19 cellular contexts compared by ENCODE assay signal in genomic region chr19:38561053-38561606, GRCh38. TPM values are rescaled to one million over a fixed set of nuclear protein-coding genes. Genes with fewer than 3 reads are reported as not detected.
A peak's percentile ranks its signal among the peaks of the same experiment; 100 is the strongest.
DNase-seq lines count a peak whose midpoint lies in the region; ATAC-seq and TF ChIP-seq lines count a peak whose summit lies in the region.
"Had no signal": no experiment of that assay in that cellular context is flagged by ENCODE, and none has a peak within 500 bp of the region (broad histone marks: within the 10 kb centered on the region; RNA-seq: fewer than 3 reads in every experiment).

No MANE protein-coding gene starts in this region.

- H3K4me1 ChIP-seq in esophagus squamous epithelium = peaks cover 10 to 83% (median 22%) of the 10 kb centered on the region in 3 donors
- no peaks in the 10 kb centered on the region for H3K4me1 ChIP-seq in testis
- H3K4me1 ChIP-seq in smooth muscle cell (ENCODE audit: low read depth) = no peaks in the 10 kb centered on the region
- H3K4me1 ChIP-seq: BE2C had no signal

- no peak overlapping the region for H3K9ac ChIP-seq in smooth muscle cell (ENCODE audit: low read depth)
- H3K9ac ChIP-seq: KMS-11 had no signal

- ATAC-seq in HG03135 (IDR thresholded peaks at IDR 0.05; ENCODE audit: unreplicated experiment) = no peak

- H3K4me1 Mint-ChIP-seq in T-helper 2 cell treated with Interferon-gamma antibody and Interleukin-4, amounts not matched to agents 5 μg/mL and 100 μg/mL, for 36 hours (ENCODE audit: low read depth) = peaks cover 43% of the 10 kb centered on the region
- peaks cover 51% of the 10 kb centered on the region for H3K4me1 Mint-ChIP-seq in activated T-helper 1 cell treated with anti-CD3 and anti-CD28 coated beads, Interleukin-12 subunit alpha, Interleukin-12 subunit beta, Interleukin-2, Interleukin-4 antibody, amounts not matched to agents 30 ng/mL and 10 ng/mL and 1 ng/mL, durations not matched to agents 14 hours and 24 hours and 36 hours (ENCODE audit: low read depth)
- H3K4me1 Mint-ChIP-seq: H9 had no signal

- no peaks in the 10 kb centered on the region for H3K9me3 Mint-ChIP-seq in T-helper 2 cell treated with Interferon-gamma antibody and Interleukin-4, amounts not matched to agents 5 μg/mL and 100 μg/mL, for 36 hours
- no peaks in the 10 kb centered on the region for H3K9me3 Mint-ChIP-seq in activated T-helper 1 cell treated with anti-CD3 and anti-CD28 coated beads, Interleukin-12 subunit alpha, Interleukin-12 subunit beta, Interleukin-2, Interleukin-4 antibody, amounts not matched to agents 30 ng/mL and 10 ng/mL and 1 ng/mL, durations not matched to agents 14 hours and 24 hours and 36 hours
- H3K9me3 Mint-ChIP-seq: H9 had no signal

- H2AFZ ChIP-seq in smooth muscle cell (ENCODE audit: low read depth) = no peak overlapping the region

- H3K4me3 ChIP-seq in esophagus squamous epithelium (no peak overlapping the region), testis (peak overlapping the region in 1 of 2 donors; percentile 36), smooth muscle cell (no peak overlapping the region)

- TF ChIP-seq POLR2A in esophagus squamous epithelium (IDR thresholded peaks at IDR 0.05) (no peak), testis (IDR thresholded peaks at IDR 0.05) (no peak)

- H3K27ac Mint-ChIP-seq in T-helper 2 cell treated with Interferon-gamma antibody and Interleukin-4, amounts not matched to agents 5 μg/mL and 100 μg/mL, for 36 hours = peak overlapping the region; percentile 24
- no peak overlapping the region for H3K27ac Mint-ChIP-seq in activated T-helper 1 cell treated with anti-CD3 and anti-CD28 coated beads, Interleukin-12 subunit alpha, Interleukin-12 subunit beta, Interleukin-2, Interleukin-4 antibody, amounts not matched to agents 30 ng/mL and 10 ng/mL and 1 ng/mL, durations not matched to agents 14 hours and 24 hours and 36 hours

- no peak for DNase-seq in T-helper 2 cell treated with Interferon-gamma antibody and Interleukin-4, amounts not matched to agents 5 μg/mL and 100 μg/mL, for 36 hours (ENCODE audit: low spot score)
- no peak for DNase-seq in T-helper 2 cell
- no peak for DNase-seq in activated T-helper 1 cell treated with anti-CD3 and anti-CD28 coated beads, Interleukin-12 subunit alpha, Interleukin-12 subunit beta, Interleukin-2, Interleukin-4 antibody, amounts not matched to agents 30 ng/mL and 10 ng/mL and 1 ng/mL, durations not matched to agents 14 hours and 24 hours and 36 hours (ENCODE audit: low spot score)
- no peak for DNase-seq in esophagus squamous epithelium (lab: John Stamatoyannopoulos, UW)
- DNase-seq in testis = peak; percentile 26
- no peak for DNase-seq in DMS114 treated with DMSO at 0.1 percent for 48 hours (lab: John Stamatoyannopoulos, UW; ENCODE audit: unreplicated experiment)
- no peak for DNase-seq in smooth muscle cell (lab: John Stamatoyannopoulos, UW; ENCODE audit: unreplicated experiment)
- DNase-seq: BE2C; CD4-positive, CD25-positive, alpha-beta regulatory T cell; COR-L47; DMS 273 treated with DMSO at 0.1 percent for 48 hours; H9; NCI-H1417; NCI-H187 treated with DMSO at 0.1 percent for 48 hours; NCI-H226; NCI-H524 treated with DMSO at 0.1 percent for 48 hours had no signal

- H3K9me3 ChIP-seq in esophagus squamous epithelium (no peaks in the 10 kb centered on the region), testis (no peaks in the 10 kb centered on the region), smooth muscle cell (replicated peaks; ENCODE audit: low read depth) (no peaks in the 10 kb centered on the region)
- H3K9me3 ChIP-seq: BE2C had no signal

- H3K36me3 Mint-ChIP-seq in T-helper 2 cell treated with Interferon-gamma antibody and Interleukin-4, amounts not matched to agents 5 μg/mL and 100 μg/mL, for 36 hours (ENCODE audit: low read depth) = peaks cover 3% of the 10 kb centered on the region
- H3K36me3 Mint-ChIP-seq in activated T-helper 1 cell treated with anti-CD3 and anti-CD28 coated beads, Interleukin-12 subunit alpha, Interleukin-12 subunit beta, Interleukin-2, Interleukin-4 antibody, amounts not matched to agents 30 ng/mL and 10 ng/mL and 1 ng/mL, durations not matched to agents 14 hours and 24 hours and 36 hours (ENCODE audit: low read depth) = peaks cover 4% of the 10 kb centered on the region
- H3K36me3 Mint-ChIP-seq: CD4-positive, CD25-positive, alpha-beta regulatory T cell had no signal

- intact Hi-C loops in activated T-helper 1 cell treated with anti-CD3 and anti-CD28 coated beads, Interleukin-12 subunit alpha, Interleukin-12 subunit beta, Interleukin-2, Interleukin-4 antibody, amounts not matched to agents 30 ng/mL and 10 ng/mL and 1 ng/mL, durations not matched to agents 14 hours and 24 hours and 36 hours (cut with micrococcal nuclease) = no loop called here
- intact Hi-C loops in esophagus squamous epithelium (cut with DNase I) = no loop called here
- intact Hi-C loops in testis (cut with DNase I; ENCODE audit: low total_unique reads) = no loop called here

- no peaks in the 10 kb centered on the region for H3F3A ChIP-seq in smooth muscle cell (ENCODE audit: low read depth)

- 62 to 85% methylated on average over 15 to 18 of the region's 42 CpGs for WGBS in esophagus squamous epithelium, 2 donors
- 78 to 85% methylated on average over 42 of the region's 42 CpGs for WGBS in testis, 2 donors
- 95% methylated on average over 42 of the region's 42 CpGs for WGBS in smooth muscle cell (ENCODE audit: low lambda C conversion rate)

- peak overlapping the region in 3 of 4 donors; percentile 73 to 78 (median 74) for H3K27ac ChIP-seq in esophagus squamous epithelium
- no peak overlapping the region for H3K27ac ChIP-seq in testis
- H3K27ac ChIP-seq in smooth muscle cell (ENCODE audit: low read depth) = no peak overlapping the region
- H3K27ac ChIP-seq: 22Rv1, KMS-11 had no signal

- H3K4me3 Mint-ChIP-seq in T-helper 2 cell treated with Interferon-gamma antibody and Interleukin-4, amounts not matched to agents 5 μg/mL and 100 μg/mL, for 36 hours = no peak overlapping the region
- H3K4me3 Mint-ChIP-seq in activated T-helper 1 cell treated with anti-CD3 and anti-CD28 coated beads, Interleukin-12 subunit alpha, Interleukin-12 subunit beta, Interleukin-2, Interleukin-4 antibody, amounts not matched to agents 30 ng/mL and 10 ng/mL and 1 ng/mL, durations not matched to agents 14 hours and 24 hours and 36 hours = peak overlapping the region; percentile 22
- H3K4me3 Mint-ChIP-seq: H9 had no signal

- H3K36me3 ChIP-seq in esophagus squamous epithelium (no peaks in the 10 kb centered on the region), testis (ENCODE audit: low read depth, missing control alignments) (no peaks in the 10 kb centered on the region), smooth muscle cell (ENCODE audit: low read depth) (no peaks in the 10 kb centered on the region)
- H3K36me3 ChIP-seq: BE2C had no signal

- H3K79me2 ChIP-seq in smooth muscle cell (ENCODE audit: low read depth) = no peaks in the 10 kb centered on the region

- TF ChIP-seq CTCF in esophagus squamous epithelium (IDR thresholded peaks at IDR 0.05) (no peak), testis (IDR thresholded peaks at IDR 0.05) (no peak), smooth muscle cell (IDR thresholded peaks at IDR 0.05; ENCODE audit: borderline replicate concordance, insufficient read depth, poor library complexity, severe bottlenecking) (no peak)

- H3K27me3 ChIP-seq in esophagus squamous epithelium = peaks cover 0 to 32% (median 0%) of the 10 kb centered on the region in 4 donors
- H3K27me3 ChIP-seq in testis = no peaks in the 10 kb centered on the region
- no peaks in the 10 kb centered on the region for H3K27me3 ChIP-seq in smooth muscle cell (ENCODE audit: low read depth)

- H4K20me1 ChIP-seq in smooth muscle cell (ENCODE audit: low read depth) = no peaks in the 10 kb centered on the region

- H3K4me2 ChIP-seq in smooth muscle cell = no peak overlapping the region
- H3K4me2 ChIP-seq: KMS-11 had no signal

- H3K27me3 Mint-ChIP-seq in T-helper 2 cell treated with Interferon-gamma antibody and Interleukin-4, amounts not matched to agents 5 μg/mL and 100 μg/mL, for 36 hours (ENCODE audit: low read depth) = peaks cover 8% of the 10 kb centered on the region
- H3K27me3 Mint-ChIP-seq in activated T-helper 1 cell treated with anti-CD3 and anti-CD28 coated beads, Interleukin-12 subunit alpha, Interleukin-12 subunit beta, Interleukin-2, Interleukin-4 antibody, amounts not matched to agents 30 ng/mL and 10 ng/mL and 1 ng/mL, durations not matched to agents 14 hours and 24 hours and 36 hours (ENCODE audit: insufficient read depth) = peaks cover 29% of the 10 kb centered on the region

RNA-seq across cellular contexts. Expression of gene MAP4K1, which starts 56.6 kb away (rescaled TPM):
- 159 and 182 TPM in 2 replicates for total RNA-seq in activated T-helper 1 cell treated with anti-CD3 and anti-CD28 coated beads, Interleukin-12 subunit alpha, Interleukin-12 subunit beta, Interleukin-2, Interleukin-4 antibody, amounts not matched to agents 30 ng/mL and 10 ng/mL and 1 ng/mL, durations not matched to agents 14 hours and 24 hours and 36 hours
- total RNA-seq in esophagus squamous epithelium = 1 to 10 TPM; 1.5 to 4.2 (median 2.7) TPM
- total RNA-seq in testis = 1 to 10 TPM; 2.8 to 9.9 TPM
- 8.3 TPM for polyA plus RNA-seq in testis (ENCODE audit: insufficient read depth, low read depth, low replicate concordance)
- total RNA-seq in smooth muscle cell = 0.22 and 2.1 TPM in 2 replicates
- 0.91 TPM in 1 of 2 replicates, not detected in the other for polyA plus RNA-seq in smooth muscle cell

RNA-seq across cellular contexts. Expression of gene EIF3K, which starts 57.9 kb away (rescaled TPM):
- 309 and 326 TPM in 2 replicates for total RNA-seq in activated T-helper 1 cell treated with anti-CD3 and anti-CD28 coated beads, Interleukin-12 subunit alpha, Interleukin-12 subunit beta, Interleukin-2, Interleukin-4 antibody, amounts not matched to agents 30 ng/mL and 10 ng/mL and 1 ng/mL, durations not matched to agents 14 hours and 24 hours and 36 hours
- total RNA-seq in esophagus squamous epithelium = 100 to 1,000 TPM; 437 to 578 (median 516) TPM
- total RNA-seq in testis = 100 to 1,000 TPM; 195 to 235 TPM
- 201 TPM for polyA plus RNA-seq in testis (ENCODE audit: insufficient read depth, low read depth, low replicate concordance)
- 324 and 334 TPM in 2 replicates for total RNA-seq in smooth muscle cell
- 178 and 181 TPM in 2 replicates for polyA plus RNA-seq in smooth muscle cell

Comparison
In these comparisons a context has a peak if more than half of its experiments do, and no peak if none do; other contexts are left out.
1. H3K27ac ChIP-seq: peak in esophagus squamous epithelium (3 of 4); none in testis (0 of 2) and smooth muscle cell (single experiment).
2. RNA of gene MAP4K1, which starts 56.6 kb away (total RNA-seq): 159 to 182 TPM in activated T-helper 1 cell treated with anti-CD3 and anti-CD28 coated beads, Interleukin-12 subunit alpha, Interleukin-12 subunit beta, Interleukin-2, Interleukin-4 antibody, amounts not matched to agents 30 ng/mL and 10 ng/mL and 1 ng/mL, durations not matched to agents 14 hours and 24 hours and 36 hours; 2.8 to 9.9 TPM in testis, 1.5 to 4.2 TPM in esophagus squamous epithelium and 0.22 to 2.1 TPM in smooth muscle cell; every median in the first group is over 10 times any median in the second.